2 cellular contexts compared by ENCODE assay signal in the genomic region with DNA sequence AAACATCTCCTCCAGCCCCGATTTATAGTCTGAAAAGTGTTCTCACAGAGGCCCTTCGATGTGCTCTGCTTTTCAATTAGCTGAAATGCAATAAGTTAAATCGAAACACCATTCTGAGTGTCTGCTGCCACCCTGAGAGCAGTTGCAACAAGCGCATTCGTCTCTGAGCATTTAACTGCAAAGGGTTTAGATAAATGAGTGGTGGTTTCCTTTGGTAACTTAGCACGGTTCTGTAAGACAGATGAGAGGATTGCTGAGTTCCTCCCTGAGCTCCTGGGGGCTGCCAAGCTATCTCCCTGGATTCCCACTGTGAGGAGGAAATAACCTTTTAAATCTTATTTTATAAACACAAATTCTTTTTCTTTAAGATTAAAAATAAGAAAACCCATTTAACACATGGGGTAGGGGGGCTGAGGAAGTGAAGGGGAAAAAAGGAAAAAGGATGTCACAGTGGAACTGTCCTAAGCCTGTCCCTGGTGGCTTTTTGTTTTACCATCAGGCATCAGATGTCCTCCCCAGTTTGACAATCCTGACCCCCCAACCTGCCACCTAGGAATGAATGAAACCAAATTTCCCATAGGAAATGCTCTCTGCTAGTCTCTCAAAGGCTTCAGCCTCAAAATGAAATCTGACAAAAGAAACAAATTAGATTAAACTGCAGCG.
TF ChIP-seq lines count a peak whose summit lies in the region.

No MANE protein-coding gene starts in this region.

TF ChIP-seq in HCT116, 20 proteins besides CTCF, POLR2A, EP300 and RAD21:
- TF ChIP-seq CBX3 (IDR thresholded peaks at IDR 0.05; ENCODE audit: low read depth) (peak; percentile 39; the same call in 1 of the 2 replicates), YY1 (IDR thresholded peaks at IDR 0.05; ENCODE audit: extremely low read depth, insufficient replicate concordance, low read depth, low read length) (no peak)
TF ChIP-seq in HCT116: peak in this region for 1.

TF ChIP-seq in endothelial cell of umbilical vein, 7 proteins besides CTCF, POLR2A, EP300 and RAD21:
- no peak for TF ChIP-seq MYC (IDR thresholded peaks at IDR 0.05; ENCODE audit: low read depth, low read length)
- peak; percentile 6 for TF ChIP-seq FOS (IDR thresholded peaks at IDR 0.05; ENCODE audit: borderline replicate concordance, insufficient read depth, low read length)
